1 cellular context compared by ENCODE assay signal in the genomic region with DNA sequence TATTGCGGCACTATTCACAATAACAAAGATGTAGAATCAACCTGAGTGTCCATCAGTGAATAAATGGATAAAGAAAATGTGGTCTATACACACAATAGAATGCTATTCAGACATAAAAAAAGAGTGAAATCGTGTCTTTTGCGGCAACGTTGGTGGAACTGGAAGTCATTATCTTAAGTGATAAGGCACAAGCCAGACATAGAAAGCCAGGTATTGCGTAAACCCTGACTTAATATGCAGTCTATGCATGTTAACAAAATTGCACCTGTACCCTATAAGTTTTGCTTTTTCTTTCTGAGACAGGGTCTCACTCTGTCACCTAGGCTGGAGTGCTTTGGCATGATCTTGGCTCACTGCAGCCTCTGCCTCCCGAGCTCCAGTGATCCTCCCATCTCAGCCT.
A peak's percentile ranks its signal among the peaks of the same experiment; 100 is the strongest.
TF ChIP-seq lines count a peak whose summit lies in the region.

No MANE protein-coding gene starts in this region.

TF ChIP-seq in K562, 482 proteins besides CTCF, POLR2A, EP300 and RAD21 (continued from another document):
- TF ChIP-seq, protein P1, sequence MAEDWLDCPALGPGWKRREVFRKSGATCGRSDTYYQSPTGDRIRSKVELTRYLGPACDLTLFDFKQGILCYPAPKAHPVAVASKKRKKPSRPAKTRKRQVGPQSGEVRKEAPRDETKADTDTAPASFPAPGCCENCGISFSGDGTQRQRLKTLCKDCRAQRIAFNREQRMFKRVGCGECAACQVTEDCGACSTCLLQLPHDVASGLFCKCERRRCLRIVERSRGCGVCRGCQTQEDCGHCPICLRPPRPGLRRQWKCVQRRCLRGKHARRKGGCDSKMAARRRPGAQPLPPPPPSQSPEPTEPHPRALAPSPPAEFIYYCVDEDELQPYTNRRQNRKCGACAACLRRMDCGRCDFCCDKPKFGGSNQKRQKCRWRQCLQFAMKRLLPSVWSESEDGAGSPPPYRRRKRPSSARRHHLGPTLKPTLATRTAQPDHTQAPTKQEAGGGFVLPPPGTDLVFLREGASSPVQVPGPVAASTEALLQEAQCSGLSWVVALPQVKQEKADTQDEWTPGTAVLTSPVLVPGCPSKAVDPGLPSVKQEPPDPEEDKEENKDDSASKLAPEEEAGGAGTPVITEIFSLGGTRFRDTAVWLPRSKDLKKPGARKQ (CRISPR knock-in tag; IDR thresholded peaks at IDR 0.05) = 0 out of 2 replicates have a peak, but pooled peaks have one; percentile 43
- TF ChIP-seq TBL1XR1 (IDR thresholded peaks at IDR 0.05; ENCODE audit: low read length in 2 of 2) (no peak), SAFB (IDR thresholded peaks at IDR 0.05; ENCODE audit: borderline replicate concordance, low read depth, low read length) (no peak), IFI16 (CRISPR knock-in tag; IDR thresholded peaks at IDR 0.05) (no peak), CEBPG (CRISPR knock-in tag; IDR thresholded peaks at IDR 0.05) (peak; percentile 88), CEBPG (tag; conservative IDR thresholded peaks at IDR 0.05 in 1 of 2, IDR thresholded peaks at IDR 0.05 in 1 of 2) (peak; percentile 87 to 94), ATF1 (CRISPR knock-in tag; IDR thresholded peaks at IDR 0.05) (no peak), ATF1 (tag; IDR thresholded peaks at IDR 0.05) (0 out of 2 replicates have a peak, but pooled peaks have one; percentile 34), KDM1A (IDR thresholded peaks at IDR 0.05) (0 out of 4 replicates have a peak, but pooled peaks of 1 of the 2 experiments have one; percentile 25), DPF2 (IDR thresholded peaks at IDR 0.05) (peak; percentile 56; the same call in 1 of the 2 replicates), ZNF830 (CRISPR knock-in tag; IDR thresholded peaks at IDR 0.05) (no peak), MTA2 (IDR thresholded peaks at IDR 0.05; ENCODE audit: low read depth) (no peak), TRIM24 (IDR thresholded peaks at IDR 0.05) (peak; percentile 41 to 48; a peak in 2 of 4 replicates)
